1 cellular context compared by ENCODE assay signal in the genomic region with DNA sequence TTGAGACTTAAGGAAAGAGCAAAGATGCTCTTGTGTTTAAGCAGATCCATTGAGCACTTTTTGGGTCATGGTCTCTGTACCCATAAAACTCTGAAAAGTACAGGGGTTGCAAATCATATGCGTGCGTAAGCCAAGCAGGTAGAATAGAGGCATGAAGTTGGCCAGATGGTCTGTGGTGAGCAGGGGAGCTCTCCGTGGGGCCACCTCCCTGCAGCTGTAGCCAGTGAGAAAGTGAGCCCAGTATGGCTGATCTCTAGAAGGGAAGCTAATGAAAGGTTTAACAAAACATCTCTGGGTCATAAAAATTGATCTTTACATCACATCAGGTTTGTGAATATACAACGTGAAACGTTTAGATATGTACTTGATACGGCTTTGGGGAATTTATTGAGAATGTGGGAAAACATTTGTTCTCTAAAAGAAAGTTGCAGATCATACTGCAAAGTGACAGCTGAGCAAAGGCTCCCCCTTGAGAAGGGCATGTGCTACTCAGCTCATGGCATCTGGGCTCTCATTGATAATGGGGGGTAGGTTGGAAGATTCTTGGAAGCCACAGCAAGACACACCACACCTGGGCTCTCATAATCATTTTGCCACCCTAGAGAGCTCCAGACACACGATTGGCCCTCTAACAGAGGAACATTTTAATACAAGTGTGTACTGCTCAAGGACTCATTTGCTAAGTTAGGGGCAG.
TF ChIP-seq lines count a peak whose summit lies in the region.

No MANE protein-coding gene starts in this region.

TF ChIP-seq in GM23338, 12 proteins besides CTCF, POLR2A, EP300 and RAD21 (continued from another document):
- TF ChIP-seq, protein P1, sequence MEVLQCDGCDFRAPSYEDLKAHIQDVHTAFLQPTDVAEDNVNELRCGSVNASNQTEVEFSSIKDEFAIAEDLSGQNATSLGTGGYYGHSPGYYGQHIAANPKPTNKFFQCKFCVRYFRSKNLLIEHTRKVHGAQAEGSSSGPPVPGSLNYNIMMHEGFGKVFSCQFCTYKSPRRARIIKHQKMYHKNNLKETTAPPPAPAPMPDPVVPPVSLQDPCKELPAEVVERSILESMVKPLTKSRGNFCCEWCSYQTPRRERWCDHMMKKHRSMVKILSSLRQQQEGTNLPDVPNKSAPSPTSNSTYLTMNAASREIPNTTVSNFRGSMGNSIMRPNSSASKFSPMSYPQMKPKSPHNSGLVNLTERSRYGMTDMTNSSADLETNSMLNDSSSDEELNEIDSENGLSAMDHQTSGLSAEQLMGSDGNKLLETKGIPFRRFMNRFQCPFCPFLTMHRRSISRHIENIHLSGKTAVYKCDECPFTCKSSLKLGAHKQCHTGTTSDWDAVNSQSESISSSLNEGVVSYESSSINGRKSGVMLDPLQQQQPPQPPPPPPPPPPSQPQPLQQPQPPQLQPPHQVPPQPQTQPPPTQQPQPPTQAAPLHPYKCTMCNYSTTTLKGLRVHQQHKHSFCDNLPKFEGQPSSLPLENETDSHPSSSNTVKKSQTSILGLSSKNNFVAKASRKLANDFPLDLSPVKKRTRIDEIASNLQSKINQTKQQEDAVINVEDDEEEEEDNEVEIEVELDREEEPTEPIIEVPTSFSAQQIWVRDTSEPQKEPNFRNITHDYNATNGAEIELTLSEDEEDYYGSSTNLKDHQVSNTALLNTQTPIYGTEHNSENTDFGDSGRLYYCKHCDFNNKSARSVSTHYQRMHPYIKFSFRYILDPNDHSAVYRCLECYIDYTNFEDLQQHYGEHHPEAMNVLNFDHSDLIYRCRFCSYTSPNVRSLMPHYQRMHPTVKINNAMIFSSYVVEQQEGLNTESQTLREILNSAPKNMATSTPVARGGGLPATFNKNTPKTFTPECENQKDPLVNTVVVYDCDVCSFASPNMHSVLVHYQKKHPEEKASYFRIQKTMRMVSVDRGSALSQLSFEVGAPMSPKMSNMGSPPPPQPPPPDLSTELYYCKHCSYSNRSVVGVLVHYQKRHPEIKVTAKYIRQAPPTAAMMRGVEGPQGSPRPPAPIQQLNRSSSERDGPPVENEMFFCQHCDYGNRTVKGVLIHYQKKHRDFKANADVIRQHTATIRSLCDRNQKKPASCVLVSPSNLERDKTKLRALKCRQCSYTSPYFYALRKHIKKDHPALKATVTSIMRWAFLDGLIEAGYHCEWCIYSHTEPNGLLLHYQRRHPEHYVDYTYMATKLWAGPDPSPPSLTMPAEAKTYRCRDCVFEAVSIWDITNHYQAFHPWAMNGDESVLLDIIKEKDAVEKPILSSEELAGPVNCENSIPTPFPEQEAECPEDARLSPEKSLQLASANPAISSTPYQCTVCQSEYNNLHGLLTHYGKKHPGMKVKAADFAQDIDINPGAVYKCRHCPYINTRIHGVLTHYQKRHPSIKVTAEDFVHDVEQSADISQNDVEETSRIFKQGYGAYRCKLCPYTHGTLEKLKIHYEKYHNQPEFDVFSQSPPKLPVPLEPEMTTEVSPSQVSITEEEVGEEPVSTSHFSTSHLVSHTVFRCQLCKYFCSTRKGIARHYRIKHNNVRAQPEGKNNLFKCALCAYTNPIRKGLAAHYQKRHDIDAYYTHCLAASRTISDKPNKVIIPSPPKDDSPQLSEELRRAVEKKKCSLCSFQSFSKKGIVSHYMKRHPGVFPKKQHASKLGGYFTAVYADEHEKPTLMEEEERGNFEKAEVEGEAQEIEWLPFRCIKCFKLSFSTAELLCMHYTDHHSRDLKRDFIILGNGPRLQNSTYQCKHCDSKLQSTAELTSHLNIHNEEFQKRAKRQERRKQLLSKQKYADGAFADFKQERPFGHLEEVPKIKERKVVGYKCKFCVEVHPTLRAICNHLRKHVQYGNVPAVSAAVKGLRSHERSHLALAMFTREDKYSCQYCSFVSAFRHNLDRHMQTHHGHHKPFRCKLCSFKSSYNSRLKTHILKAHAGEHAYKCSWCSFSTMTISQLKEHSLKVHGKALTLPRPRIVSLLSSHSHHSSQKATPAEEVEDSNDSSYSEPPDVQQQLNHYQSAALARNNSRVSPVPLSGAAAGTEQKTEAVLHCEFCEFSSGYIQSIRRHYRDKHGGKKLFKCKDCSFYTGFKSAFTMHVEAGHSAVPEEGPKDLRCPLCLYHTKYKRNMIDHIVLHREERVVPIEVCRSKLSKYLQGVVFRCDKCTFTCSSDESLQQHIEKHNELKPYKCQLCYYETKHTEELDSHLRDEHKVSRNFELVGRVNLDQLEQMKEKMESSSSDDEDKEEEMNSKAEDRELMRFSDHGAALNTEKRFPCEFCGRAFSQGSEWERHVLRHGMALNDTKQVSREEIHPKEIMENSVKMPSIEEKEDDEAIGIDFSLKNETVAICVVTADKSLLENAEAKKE (CRISPR knock-in tag; IDR thresholded peaks at IDR 0.05), result no peak
- no peak for TF ChIP-seq ZNF114 (CRISPR knock-in tag; IDR thresholded peaks at IDR 0.05)
